Comparison of ENCODE assay signal across 8 cellular contexts in genomic region chr3:48634661-48635221, GRCh38. TPM values are rescaled to one million over a fixed set of nuclear protein-coding genes. Genes with fewer than 3 reads are reported as not detected.
DNase-seq lines count a peak whose midpoint lies in the region; ATAC-seq, FAIRE-seq and TF ChIP-seq lines count a peak whose summit lies in the region.

No MANE protein-coding gene starts in this region.

- ATAC-seq in HG03066 (IDR thresholded peaks at IDR 0.05; ENCODE audit: low read depth, unreplicated experiment) = peak; percentile 29
- ATAC-seq in pancreas = peak; percentile 42 to 54 (median 49)

- peak overlapping the region; percentile 89 for H3K4me3 Mint-ChIP-seq in activated naive CD4-positive, alpha-beta T cell treated with anti-CD3 and anti-CD28 coated beads for 36 hours

- WGBS in pancreas, 2 donors = 3 to 4% methylated on average over 27 to 30 of the region's 30 CpGs

- DNase-seq in NCI-H146 (lab: John Stamatoyannopoulos, UW) (peak; percentile 48), NCI-H146 treated with DMSO at 0.1 percent for 48 hours (lab: John Stamatoyannopoulos, UW; ENCODE audit: unreplicated experiment) (no peak), RCC 7860 (ENCODE audit: low spot score) (peak; percentile 49), head of caudate nucleus (peak in 41 of 42 donors; percentile 14 to 71 (median 44)), pancreas (peak in 5 of 6 donors; percentile 35 to 80 (median 61)), NCI-H2029 (lab: John Stamatoyannopoulos, UW) (no peak)
- DNase-seq in activated naive CD4-positive, alpha-beta T cell treated with anti-CD3 and anti-CD28 coated beads for 36 hours = peak; percentile 39

- H3K27ac Mint-ChIP-seq in activated naive CD4-positive, alpha-beta T cell treated with anti-CD3 and anti-CD28 coated beads for 36 hours = no peak overlapping the region

- no peaks in the 10 kb centered on the region for H3K27me3 ChIP-seq in pancreas

- H3K36me3 Mint-ChIP-seq in activated naive CD4-positive, alpha-beta T cell treated with anti-CD3 and anti-CD28 coated beads for 36 hours (ENCODE audit: low read depth) = peaks cover 5% of the 10 kb centered on the region

- FAIRE-seq in RCC 7860 (lab: Jason Lieb, UNC) = no peak
- no peak for FAIRE-seq in pancreas (lab: Jason Lieb, UNC)

- no peak for TF ChIP-seq CTCF in pancreas (IDR thresholded peaks at IDR 0.05)

- intact Hi-C loops in activated naive CD4-positive, alpha-beta T cell treated with anti-CD3 and anti-CD28 coated beads for 36 hours (cut with micrococcal nuclease) = loop anchor here (1.0 to 10.0 kb wide), 6 partner anchors 22 to 190 kb away; partner anchors contain the start of genes ATRIP, CCDC51, NCKIPSD and TMA7
- intact Hi-C loops in head of caudate nucleus (cut with DNase I) = no loop called here
- intact Hi-C loops in pancreas (cut with DNase I) = no loop called here

- H3K4me3 ChIP-seq in pancreas = peak overlapping the region; percentile 62 to 94 (median 81)

- no peaks in the 10 kb centered on the region for H3K9me3 ChIP-seq in pancreas

- H3K27me3 Mint-ChIP-seq in activated naive CD4-positive, alpha-beta T cell treated with anti-CD3 and anti-CD28 coated beads for 36 hours (ENCODE audit: low read depth) = no peaks in the 10 kb centered on the region

- H3K27ac ChIP-seq in pancreas = peak overlapping the region; percentile 9 to 55 (median 52)

- no peaks in the 10 kb centered on the region for H3K9me3 Mint-ChIP-seq in activated naive CD4-positive, alpha-beta T cell treated with anti-CD3 and anti-CD28 coated beads for 36 hours

- H3K4me1 ChIP-seq in pancreas = peaks cover 0 to 6% (median 0%) of the 10 kb centered on the region in 3 donors

- H3K36me3 ChIP-seq in pancreas = no peaks in the 10 kb centered on the region

- CTCF ChIA-PET in activated naive CD4-positive, alpha-beta T cell treated with anti-CD3 and anti-CD28 coated beads for 36 hours (lab: Charles Lee) = interaction anchor here (0.6 to 3.9 kb wide), 10 partner anchors 11 to 1710 kb away, joined by 3 to 22 read pairs (median 5); partner anchors contain the start of genes PRKAR2A and UQCRC1

- H3K4me1 Mint-ChIP-seq in activated naive CD4-positive, alpha-beta T cell treated with anti-CD3 and anti-CD28 coated beads for 36 hours (ENCODE audit: low read depth) = peaks cover 18% of the 10 kb centered on the region

RNA-seq across cellular contexts. Expression of gene SLC26A6, which starts 0.5 kb away (rescaled TPM):
- 10 to 100 TPM; 24.3 to 24.7 TPM for total RNA-seq in activated naive CD4-positive, alpha-beta T cell treated with anti-CD3 and anti-CD28 coated beads for 36 hours
- total RNA-seq in pancreas = 10 to 100 TPM in 2 of 6 donors, 1 to 10 TPM in 4; 6.2 to 15.9 (median 8.9) TPM
- polyA plus RNA-seq in pancreas = 10 to 100 TPM; 25.2 to 32.1 TPM

RNA-seq across cellular contexts. Expression of gene TMEM89, which starts 13.2 kb away (rescaled TPM):
- not detected for total RNA-seq in activated naive CD4-positive, alpha-beta T cell treated with anti-CD3 and anti-CD28 coated beads for 36 hours
- not detected for total RNA-seq in pancreas
- polyA plus RNA-seq in pancreas = not detected

RNA-seq across cellular contexts. Expression of gene UQCRC1, which starts 25.3 kb away (rescaled TPM):
- total RNA-seq in activated naive CD4-positive, alpha-beta T cell treated with anti-CD3 and anti-CD28 coated beads for 36 hours = 100 to 1,000 TPM; 211 to 232 TPM
- 100 to 1,000 TPM in 3 of 6 donors, 10 to 100 TPM in 3; 78.6 to 113 (median 97.4) TPM for total RNA-seq in pancreas
- 100 to 1,000 TPM in 1 of 2 donors, 10 to 100 TPM in 1; 89.5 to 110 TPM for polyA plus RNA-seq in pancreas

RNA-seq across cellular contexts. Expression of gene CELSR3, which starts 27.9 kb away (rescaled TPM):
- 1 to 10 TPM; 4.9 to 5.1 TPM for total RNA-seq in activated naive CD4-positive, alpha-beta T cell treated with anti-CD3 and anti-CD28 coated beads for 36 hours
- 1 to 10 TPM in 4 of 6 donors, under 1 TPM in 2; 0.51 to 1.8 (median 1.1) TPM for total RNA-seq in pancreas
- 10 to 100 TPM in 1 of 2 donors, 1 to 10 TPM in 1; 6.3 to 13.9 TPM for polyA plus RNA-seq in pancreas

RNA-seq across cellular contexts. Expression of gene COL7A1, which starts 39.6 kb away (rescaled TPM):
- 1 to 10 TPM in 1 of 2 experiments, under 1 TPM in 1; 0.84 to 1.0 TPM for total RNA-seq in activated naive CD4-positive, alpha-beta T cell treated with anti-CD3 and anti-CD28 coated beads for 36 hours
- 1 to 10 TPM in 2 of 6 donors, under 1 TPM in 4; 0.41 to 3.2 (median 0.79) TPM for total RNA-seq in pancreas
- 10 to 100 TPM in 1 of 2 donors, 1 to 10 TPM in 1; 9.9 to 12.6 TPM for polyA plus RNA-seq in pancreas

Comparison
In these comparisons a context has a peak if more than half of its experiments do, and no peak if none do; other contexts are left out.
1. DNase-seq: peak in NCI-H146 (single experiment), RCC 7860 (single experiment), activated naive CD4-positive, alpha-beta T cell treated with anti-CD3 and anti-CD28 coated beads for 36 hours (single experiment), head of caudate nucleus (41 of 42) and pancreas (5 of 6); none in NCI-H146 treated with DMSO at 0.1 percent for 48 hours (single experiment) and NCI-H2029 (single experiment).